32 cellular contexts compared by ENCODE assay signal in genomic region chr16:77700846-77701245, GRCh38.
"Had no signal": no experiment of that assay in that cellular context is flagged by ENCODE, and none has a peak within 500 bp of the region (broad histone marks: within the 10 kb centered on the region; RNA-seq: fewer than 3 reads in every experiment).

No MANE protein-coding gene starts in this region.

- H3K4me3 ChIP-seq: coronary artery, dorsolateral prefrontal cortex, gastrocnemius medialis, hepatocyte, psoas muscle, smooth muscle cell, suprapubic skin, tibial artery, upper lobe of right lung had no signal

- H3K9me3 Mint-ChIP-seq: memory B cell; neural crest cell; stimulated activated memory B cell treated with anti-CD40 and anti-IgM and Interleukin-4, amounts not matched to agents 10 μg/mL and 1 μg/mL and 100 μg/mL, for 72 hours; T-helper 2 cell treated with Interferon-gamma antibody and Interleukin-4, amounts not matched to agents 5 μg/mL and 100 μg/mL, for 36 hours had no signal

- H3K36me3 Mint-ChIP-seq: memory B cell; stimulated activated memory B cell treated with anti-CD40 and anti-IgM and Interleukin-4, amounts not matched to agents 10 μg/mL and 1 μg/mL and 100 μg/mL, for 72 hours had no signal

- H3K27ac Mint-ChIP-seq: memory B cell; naive thymus-derived CD8-positive, alpha-beta T cell; stimulated activated memory B cell treated with anti-CD40 and anti-IgM and Interleukin-4, amounts not matched to agents 10 μg/mL and 1 μg/mL and 100 μg/mL, for 72 hours; T-helper 2 cell treated with Interferon-gamma antibody and Interleukin-4, amounts not matched to agents 5 μg/mL and 100 μg/mL, for 36 hours had no signal

- ATAC-seq: gastrocnemius medialis; left colon; naive thymus-derived CD8-positive, alpha-beta T cell; psoas muscle; stimulated activated memory B cell treated with anti-CD40 and anti-IgM and Interleukin-4, amounts not matched to agents 10 μg/mL and 1 μg/mL and 100 μg/mL, for 72 hours; upper lobe of right lung had no signal

- DNase-seq: activated CD4-positive, alpha-beta T cell treated with anti-CD3 and anti-CD28 coated beads for 48 hours; activated CD4-positive, alpha-beta T cell treated with anti-CD3 and anti-CD28 coated beads, Interleukin-2, amount 50 U/mL, for 48 hours; activated CD4-positive, CD25-positive, alpha-beta regulatory T cell; activated CD8-positive, alpha-beta memory T cell treated with anti-CD3 and anti-CD28 coated beads, Interleukin-2, amount 50 U/mL, for 4 hours; activated gamma-delta T cell treated with Interleukin-2 at 50 U/mL for 16 hours; activated naive CD4-positive, alpha-beta T cell treated with anti-CD3 and anti-CD28 coated beads, Interleukin-2, amount 50 U/mL, for 16 hours; activated T-cell treated with anti-CD3 and anti-CD28 coated beads, Interleukin-2, amount 50 U/mL, for 1 hour; amniotic stem cell; brain microvascular endothelial cell; dorsolateral prefrontal cortex; effector memory CD4-positive, alpha-beta T cell; gastrocnemius medialis; glutamatergic neuron; kidney; left colon; midbrain; naive thymus-derived CD8-positive, alpha-beta T cell; occipital lobe; psoas muscle; stimulated activated CD4-positive, alpha-beta T cell treated with anti-CD3 and anti-CD28 coated beads, Interleukin-1b, Interleukin-23, amount 100 ng/mL, for 48 hours; stimulated activated CD4-positive, alpha-beta T cell treated with anti-CD3 and anti-CD28 coated beads, Interleukin-4, amount 100 ng/mL, for 4 hours; stimulated activated CD8-positive, alpha-beta memory T cell treated with anti-CD3 and anti-CD28 coated beads, Interleukin-4, amount 100 ng/mL, for 48 hours; tibial artery; upper lobe of right lung had no signal

- H3K4me3 Mint-ChIP-seq: memory B cell; naive thymus-derived CD8-positive, alpha-beta T cell; neural crest cell; stimulated activated memory B cell treated with anti-CD40 and anti-IgM and Interleukin-4, amounts not matched to agents 10 μg/mL and 1 μg/mL and 100 μg/mL, for 72 hours; T-helper 2 cell treated with Interferon-gamma antibody and Interleukin-4, amounts not matched to agents 5 μg/mL and 100 μg/mL, for 36 hours had no signal

- H3K4me1 Mint-ChIP-seq: memory B cell; naive thymus-derived CD8-positive, alpha-beta T cell; stimulated activated memory B cell treated with anti-CD40 and anti-IgM and Interleukin-4, amounts not matched to agents 10 μg/mL and 1 μg/mL and 100 μg/mL, for 72 hours had no signal
